ENCODE assay signal across 1 cellular context in the genomic region with DNA sequence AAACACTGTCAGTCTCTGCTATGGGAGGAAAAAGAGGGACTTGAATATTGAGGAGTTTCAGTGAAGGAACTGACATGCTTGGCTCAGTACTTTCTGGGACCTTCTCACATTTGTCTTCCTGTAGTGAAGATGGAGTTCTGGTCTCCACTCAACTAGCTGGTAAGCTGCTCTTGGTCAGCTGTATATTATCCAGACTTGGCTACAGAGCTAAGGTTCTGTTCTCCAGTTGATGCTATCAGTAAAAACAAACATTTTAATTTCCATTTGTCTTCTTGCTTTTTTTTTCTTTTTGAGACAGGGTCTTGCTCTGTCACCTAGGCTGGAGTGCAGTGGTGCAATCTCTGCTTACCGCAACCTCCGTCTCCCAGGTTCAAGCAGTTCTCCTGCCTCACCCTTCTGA.
TF ChIP-seq lines count a peak whose summit lies in the region.

No MANE protein-coding gene starts in this region.

TF ChIP-seq in WTC11, 78 proteins besides CTCF, POLR2A, EP300 and RAD21 (continued from another document):
- TF ChIP-seq, protein P1, sequence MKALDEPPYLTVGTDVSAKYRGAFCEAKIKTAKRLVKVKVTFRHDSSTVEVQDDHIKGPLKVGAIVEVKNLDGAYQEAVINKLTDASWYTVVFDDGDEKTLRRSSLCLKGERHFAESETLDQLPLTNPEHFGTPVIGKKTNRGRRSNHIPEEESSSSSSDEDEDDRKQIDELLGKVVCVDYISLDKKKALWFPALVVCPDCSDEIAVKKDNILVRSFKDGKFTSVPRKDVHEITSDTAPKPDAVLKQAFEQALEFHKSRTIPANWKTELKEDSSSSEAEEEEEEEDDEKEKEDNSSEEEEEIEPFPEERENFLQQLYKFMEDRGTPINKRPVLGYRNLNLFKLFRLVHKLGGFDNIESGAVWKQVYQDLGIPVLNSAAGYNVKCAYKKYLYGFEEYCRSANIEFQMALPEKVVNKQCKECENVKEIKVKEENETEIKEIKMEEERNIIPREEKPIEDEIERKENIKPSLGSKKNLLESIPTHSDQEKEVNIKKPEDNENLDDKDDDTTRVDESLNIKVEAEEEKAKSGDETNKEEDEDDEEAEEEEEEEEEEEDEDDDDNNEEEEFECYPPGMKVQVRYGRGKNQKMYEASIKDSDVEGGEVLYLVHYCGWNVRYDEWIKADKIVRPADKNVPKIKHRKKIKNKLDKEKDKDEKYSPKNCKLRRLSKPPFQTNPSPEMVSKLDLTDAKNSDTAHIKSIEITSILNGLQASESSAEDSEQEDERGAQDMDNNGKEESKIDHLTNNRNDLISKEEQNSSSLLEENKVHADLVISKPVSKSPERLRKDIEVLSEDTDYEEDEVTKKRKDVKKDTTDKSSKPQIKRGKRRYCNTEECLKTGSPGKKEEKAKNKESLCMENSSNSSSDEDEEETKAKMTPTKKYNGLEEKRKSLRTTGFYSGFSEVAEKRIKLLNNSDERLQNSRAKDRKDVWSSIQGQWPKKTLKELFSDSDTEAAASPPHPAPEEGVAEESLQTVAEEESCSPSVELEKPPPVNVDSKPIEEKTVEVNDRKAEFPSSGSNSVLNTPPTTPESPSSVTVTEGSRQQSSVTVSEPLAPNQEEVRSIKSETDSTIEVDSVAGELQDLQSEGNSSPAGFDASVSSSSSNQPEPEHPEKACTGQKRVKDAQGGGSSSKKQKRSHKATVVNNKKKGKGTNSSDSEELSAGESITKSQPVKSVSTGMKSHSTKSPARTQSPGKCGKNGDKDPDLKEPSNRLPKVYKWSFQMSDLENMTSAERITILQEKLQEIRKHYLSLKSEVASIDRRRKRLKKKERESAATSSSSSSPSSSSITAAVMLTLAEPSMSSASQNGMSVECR (CRISPR knock-in tag; IDR thresholded peaks at IDR 0.05; ENCODE audit: borderline replicate concordance) = no peak
- TF ChIP-seq NFYB (CRISPR knock-in tag; conservative IDR thresholded peaks at IDR 0.05; ENCODE audit: low read depth) = no peak
- no peak for TF ChIP-seq FOXP1 (CRISPR knock-in tag; IDR thresholded peaks at IDR 0.05; ENCODE audit: borderline replicate concordance)
- no peak for TF ChIP-seq HMGA2 (CRISPR knock-in tag; IDR thresholded peaks at IDR 0.05)
- TF ChIP-seq, protein P2, sequence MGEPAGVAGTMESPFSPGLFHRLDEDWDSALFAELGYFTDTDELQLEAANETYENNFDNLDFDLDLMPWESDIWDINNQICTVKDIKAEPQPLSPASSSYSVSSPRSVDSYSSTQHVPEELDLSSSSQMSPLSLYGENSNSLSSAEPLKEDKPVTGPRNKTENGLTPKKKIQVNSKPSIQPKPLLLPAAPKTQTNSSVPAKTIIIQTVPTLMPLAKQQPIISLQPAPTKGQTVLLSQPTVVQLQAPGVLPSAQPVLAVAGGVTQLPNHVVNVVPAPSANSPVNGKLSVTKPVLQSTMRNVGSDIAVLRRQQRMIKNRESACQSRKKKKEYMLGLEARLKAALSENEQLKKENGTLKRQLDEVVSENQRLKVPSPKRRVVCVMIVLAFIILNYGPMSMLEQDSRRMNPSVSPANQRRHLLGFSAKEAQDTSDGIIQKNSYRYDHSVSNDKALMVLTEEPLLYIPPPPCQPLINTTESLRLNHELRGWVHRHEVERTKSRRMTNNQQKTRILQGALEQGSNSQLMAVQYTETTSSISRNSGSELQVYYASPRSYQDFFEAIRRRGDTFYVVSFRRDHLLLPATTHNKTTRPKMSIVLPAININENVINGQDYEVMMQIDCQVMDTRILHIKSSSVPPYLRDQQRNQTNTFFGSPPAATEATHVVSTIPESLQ (CRISPR knock-in tag; IDR thresholded peaks at IDR 0.05) = no peak
- TF ChIP-seq, protein P3, sequence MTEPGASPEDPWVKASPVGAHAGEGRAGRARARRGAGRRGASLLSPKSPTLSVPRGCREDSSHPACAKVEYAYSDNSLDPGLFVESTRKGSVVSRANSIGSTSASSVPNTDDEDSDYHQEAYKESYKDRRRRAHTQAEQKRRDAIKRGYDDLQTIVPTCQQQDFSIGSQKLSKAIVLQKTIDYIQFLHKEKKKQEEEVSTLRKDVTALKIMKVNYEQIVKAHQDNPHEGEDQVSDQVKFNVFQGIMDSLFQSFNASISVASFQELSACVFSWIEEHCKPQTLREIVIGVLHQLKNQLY (CRISPR knock-in tag; IDR thresholded peaks at IDR 0.05) = no peak
- TF ChIP-seq TEAD4 (CRISPR knock-in tag; IDR thresholded peaks at IDR 0.05) = no peak
TF ChIP-seq in WTC11: peak in this region for 0.
